Comparison of ENCODE assay signal across 1 cellular context in the genomic region with DNA sequence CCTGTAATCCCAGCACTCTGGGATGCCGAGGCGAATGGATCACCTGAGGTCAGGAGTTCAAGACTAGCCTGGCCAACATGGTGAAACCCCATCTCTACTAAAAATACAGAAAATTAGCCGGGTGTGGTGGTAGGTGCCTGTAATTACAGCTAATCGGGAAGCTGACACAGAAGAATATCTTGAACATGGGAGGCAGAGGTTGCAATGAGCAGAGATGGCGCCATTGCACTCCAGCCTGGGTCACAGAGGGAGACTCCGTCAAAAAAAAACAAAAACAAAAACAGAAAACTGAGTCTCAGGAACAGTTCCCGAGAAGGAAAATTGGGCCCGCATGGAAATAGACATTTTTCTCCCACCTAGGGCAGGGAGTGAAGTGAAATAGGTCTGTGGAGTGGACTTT.
TF ChIP-seq lines count a peak whose summit lies in the region.

No MANE protein-coding gene starts in this region.

TF ChIP-seq in K562, 482 proteins besides CTCF, POLR2A, EP300 and RAD21:
- TF ChIP-seq YY1 (IDR thresholded peaks at IDR 0.05; ENCODE audit: borderline replicate concordance in 1 of 3, control insufficient read depth in 1 of 3, extremely low read depth in 1 of 3, insufficient read depth in 3 of 3, insufficient read length in 1 of 3, insufficient replicate concordance in 2 of 3, low read depth in 1 of 3, low read length in 2 of 3) (peak in 1 of 3 experiments; percentile 57), CC2D1A (IDR thresholded peaks at IDR 0.05) (peak; percentile 63; the same call in 1 of the 2 replicates), SMARCA4 (IDR thresholded peaks at IDR 0.05) (0 out of 2 replicates have a peak, but pooled peaks have one; percentile 15)
- TF ChIP-seq, protein P1, sequence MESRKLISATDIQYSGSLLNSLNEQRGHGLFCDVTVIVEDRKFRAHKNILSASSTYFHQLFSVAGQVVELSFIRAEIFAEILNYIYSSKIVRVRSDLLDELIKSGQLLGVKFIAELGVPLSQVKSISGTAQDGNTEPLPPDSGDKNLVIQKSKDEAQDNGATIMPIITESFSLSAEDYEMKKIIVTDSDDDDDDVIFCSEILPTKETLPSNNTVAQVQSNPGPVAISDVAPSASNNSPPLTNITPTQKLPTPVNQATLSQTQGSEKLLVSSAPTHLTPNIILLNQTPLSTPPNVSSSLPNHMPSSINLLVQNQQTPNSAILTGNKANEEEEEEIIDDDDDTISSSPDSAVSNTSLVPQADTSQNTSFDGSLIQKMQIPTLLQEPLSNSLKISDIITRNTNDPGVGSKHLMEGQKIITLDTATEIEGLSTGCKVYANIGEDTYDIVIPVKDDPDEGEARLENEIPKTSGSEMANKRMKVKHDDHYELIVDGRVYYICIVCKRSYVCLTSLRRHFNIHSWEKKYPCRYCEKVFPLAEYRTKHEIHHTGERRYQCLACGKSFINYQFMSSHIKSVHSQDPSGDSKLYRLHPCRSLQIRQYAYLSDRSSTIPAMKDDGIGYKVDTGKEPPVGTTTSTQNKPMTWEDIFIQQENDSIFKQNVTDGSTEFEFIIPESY (CRISPR knock-in tag; IDR thresholded peaks at IDR 0.05) = peak; percentile 85
